ENCODE assay signal across 20 cellular contexts in the genomic region with DNA sequence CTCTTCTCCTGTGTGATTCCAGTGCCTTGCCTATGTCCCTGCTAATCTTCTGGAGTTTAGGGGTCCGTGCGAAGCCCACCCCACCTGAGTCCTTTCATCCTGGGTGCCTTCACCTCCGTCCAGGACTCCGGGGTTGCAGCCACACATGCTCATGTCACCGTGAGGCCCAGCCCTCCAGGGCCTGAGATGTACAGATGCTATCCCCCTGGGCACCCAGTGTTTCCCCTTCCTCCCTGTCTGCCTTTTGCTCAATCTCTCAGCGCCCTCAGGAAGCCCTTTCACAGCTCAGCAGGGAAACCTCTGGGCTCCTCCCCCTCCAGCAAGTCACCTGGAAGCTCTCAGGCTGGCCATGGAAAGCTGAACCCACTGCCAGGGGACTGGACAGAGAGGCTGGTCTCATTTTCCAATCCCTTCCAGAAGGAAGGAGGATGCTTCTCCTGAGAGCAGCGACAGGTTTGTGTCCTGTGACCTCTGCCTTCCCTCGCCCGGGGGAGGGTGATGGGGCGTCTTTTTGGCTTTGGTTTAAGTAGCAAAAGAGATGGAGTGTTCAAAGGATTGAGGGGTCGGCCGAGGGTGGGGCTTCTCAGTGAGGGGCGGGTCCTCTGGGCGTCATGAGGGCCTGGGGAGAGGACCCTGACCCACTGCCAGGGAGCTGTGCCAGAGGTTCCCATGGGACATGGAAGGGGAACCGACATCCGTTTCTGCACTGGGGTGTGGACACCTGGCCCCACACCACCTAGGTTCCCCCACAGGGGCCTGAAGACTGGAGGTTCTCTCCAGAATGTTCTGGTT. TPM values are rescaled to one million over a fixed set of nuclear protein-coding genes. Genes with fewer than 3 reads are reported as not detected.
DNase-seq lines count a peak whose midpoint lies in the region; FAIRE-seq and TF ChIP-seq lines count a peak whose summit lies in the region.
"Had no signal": no experiment of that assay in that cellular context is flagged by ENCODE, and none has a peak within 500 bp of the region (broad histone marks: within the 10 kb centered on the region; RNA-seq: fewer than 3 reads in every experiment).

No MANE protein-coding gene starts in this region.

- H3K4me1 ChIP-seq in kidney (ENCODE audit: control insufficient read depth in 1 of 2, insufficient read depth in 1 of 2, low read depth in 1 of 2, low read length in 2 of 2) (peaks cover 0 to 2% of the 10 kb centered on the region in 2 donors), stomach (peaks cover 0 to 7% (median 4%) of the 10 kb centered on the region in 4 donors)
- H3K4me1 ChIP-seq: adrenal gland had no signal

- intact Hi-C loops in kidney (cut with DNase I) (no loop called here), stomach (cut with DNase I; ENCODE audit: low total_unique reads) (no loop called here)

- peak; percentile 44 for DNase-seq in activated effector memory CD4-positive, alpha-beta T cell treated with anti-CD3 and anti-CD28 coated beads, Interleukin-2, amount 50 U/mL, for 16 hours
- DNase-seq in activated effector memory CD4-positive, alpha-beta T cell treated with Interleukin-2 at 50 U/mL for 16 hours = no peak
- DNase-seq in WERI-Rb-1 (peak; percentile 18), kidney (peak; percentile 53), stomach (peak; percentile 22), SHP77 (lab: John Stamatoyannopoulos, UW) (no peak), NCI-H446 treated with DMSO at 0.1 percent for 48 hours (lab: John Stamatoyannopoulos, UW) (no peak)
- DNase-seq in stimulated activated naive CD4-positive, alpha-beta T cell (lab: John Stamatoyannopoulos, UW) = no peak
- DNase-seq: activated CD4-positive, CD25-positive, alpha-beta regulatory T cell; EL; esophagus squamous epithelium; NCI-H1930; SK-N-SH; stimulated activated CD8-positive, alpha-beta memory T cell treated with anti-CD3 and anti-CD28 coated beads, Interleukin-4, amount 100 ng/mL, for 48 hours had no signal

- H3K9ac ChIP-seq in kidney (ENCODE audit: low read length in 2 of 2) = no peak overlapping the region
- H3K9ac ChIP-seq: SK-N-SH had no signal

- H3K9me3 ChIP-seq in WERI-Rb-1 (ENCODE audit: severe bottlenecking) (no peaks in the 10 kb centered on the region), kidney (ENCODE audit: control insufficient read depth in 1 of 2, low read length in 2 of 2) (no peaks in the 10 kb centered on the region), stomach (no peaks in the 10 kb centered on the region)
- H3K9me3 ChIP-seq: adrenal gland, esophagus squamous epithelium, gastroesophageal sphincter, neutrophil, SK-N-SH had no signal

- TF ChIP-seq POLR2A in stomach (IDR thresholded peaks at IDR 0.05) = no peak

- no peak for FAIRE-seq in kidney (lab: Jason Lieb, UNC)
- FAIRE-seq: A204.1, D721Med, RCC 7860 had no signal

- TF ChIP-seq CTCF in WERI-Rb-1 (IDR thresholded peaks at IDR 0.05; ENCODE audit: low read depth, low read length) (no peak), kidney (IDR thresholded peaks at IDR 0.05; ENCODE audit: borderline replicate concordance, extremely low read depth, insufficient read depth) (no peak), stomach (IDR thresholded peaks at IDR 0.05) (no peak)

- H3K4me3 ChIP-seq in WERI-Rb-1 (ENCODE audit: low read depth, low read length) (no peak overlapping the region), kidney (ENCODE audit: low read length in 2 of 2) (no peak overlapping the region), stomach (no peak overlapping the region)
- H3K4me3 ChIP-seq: adrenal gland, esophagus squamous epithelium, gastroesophageal sphincter had no signal

- TF ChIP-seq EP300 in stomach (IDR thresholded peaks at IDR 0.05) = no peak

- no peak overlapping the region for H3K27ac ChIP-seq in WERI-Rb-1
- no peak overlapping the region for H3K27ac ChIP-seq in kidney (ENCODE audit: low read depth in 2 of 2, low read length in 2 of 2)
- H3K27ac ChIP-seq in stomach = no peak overlapping the region
- H3K27ac ChIP-seq: adrenal gland, neutrophil had no signal

- H3K27me3 ChIP-seq in WERI-Rb-1 (ENCODE audit: insufficient read depth, low read depth, severe bottlenecking) = no peaks in the 10 kb centered on the region
- no peaks in the 10 kb centered on the region for H3K27me3 ChIP-seq in stomach
- H3K27me3 ChIP-seq: adrenal gland, esophagus squamous epithelium, gastroesophageal sphincter, neutrophil had no signal

- peaks cover 44% of the 10 kb centered on the region for H3K36me3 ChIP-seq in WERI-Rb-1
- H3K36me3 ChIP-seq in kidney (ENCODE audit: control insufficient read depth in 1 of 2, insufficient read depth in 2 of 2, low read length in 2 of 2) = peaks cover 10% of the 10 kb centered on the region in 2 donors
- peaks cover 16 to 65% (median 52%) of the 10 kb centered on the region in 4 donors for H3K36me3 ChIP-seq in stomach

- WGBS in stomach, 5 donors = 83 to 95% (median 88%) methylated on average over 16 of the region's 16 CpGs

RNA-seq across cellular contexts. Expression of a gene that starts 30.8 kb away (rescaled TPM):
- total RNA-seq in kidney (46.9 TPM), stomach (100 to 1,000 TPM in 2 of 5 donors, 10 to 100 TPM in 3; 35.3 to 207 (median 59.1) TPM)
- polyA plus RNA-seq in kidney (ENCODE audit: insufficient read depth, low read depth, low replicate concordance) (33.8 TPM), stomach (10 to 100 TPM; 27.3 to 57.2 (median 55.3) TPM)

Comparison
In these comparisons a context has a peak if more than half of its experiments do, and no peak if none do; other contexts are left out.
1. DNase-seq: peak in activated effector memory CD4-positive, alpha-beta T cell treated with anti-CD3 and anti-CD28 coated beads, Interleukin-2, amount 50 U/mL, for 16 hours (single experiment), WERI-Rb-1 (single experiment), kidney (single experiment) and stomach (single experiment); none in activated effector memory CD4-positive, alpha-beta T cell treated with Interleukin-2 at 50 U/mL for 16 hours (single experiment), SHP77 (0 of 2), stimulated activated naive CD4-positive, alpha-beta T cell (0 of 6) and NCI-H446 treated with DMSO at 0.1 percent for 48 hours (single experiment).